ENCODE assay signal across 1 cellular context in the genomic region with DNA sequence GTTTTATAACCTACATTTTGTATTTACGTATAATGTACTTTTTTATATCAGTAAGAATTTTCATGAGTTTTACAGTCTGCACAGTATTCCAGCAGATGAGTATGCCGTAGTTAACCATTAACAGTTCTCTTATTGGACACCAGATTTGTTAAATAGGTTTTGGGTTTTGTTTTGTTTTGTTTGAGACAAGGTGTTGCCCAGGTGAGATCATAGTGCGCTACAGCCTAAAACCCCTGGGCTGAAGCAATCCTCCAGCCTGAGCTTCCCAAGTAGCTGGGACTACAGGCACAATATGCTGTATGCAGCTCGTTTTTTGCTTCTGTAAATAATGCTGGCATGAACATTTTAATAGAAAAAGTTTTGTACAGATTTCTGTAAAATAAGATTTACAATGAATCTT.
A peak's percentile ranks its signal among the peaks of the same experiment; 100 is the strongest.
TF ChIP-seq lines count a peak whose summit lies in the region.

No MANE protein-coding gene starts in this region.

TF ChIP-seq in HepG2, 621 proteins besides CTCF, POLR2A, EP300 and RAD21 (continued from another document and continues in another):
- TF ChIP-seq ZNF251 (CRISPR knock-in tag; IDR thresholded peaks at IDR 0.05) (no peak), SP1 (IDR thresholded peaks at IDR 0.05) (no peak), SP1 (CRISPR knock-in tag; IDR thresholded peaks at IDR 0.05) (no peak), MTA3 (CRISPR knock-in tag; IDR thresholded peaks at IDR 0.05) (no peak), ZNF17 (CRISPR knock-in tag; IDR thresholded peaks at IDR 0.05) (no peak), SMARCC2 (IDR thresholded peaks at IDR 0.05) (no peak), HNF1A (IDR thresholded peaks at IDR 0.05; ENCODE audit: low read depth) (peak; percentile 55; the same call in 1 of the 2 replicates), HNF1A (CRISPR knock-in tag; IDR thresholded peaks at IDR 0.05; ENCODE audit: borderline replicate concordance) (peak; percentile 61; the same call in 1 of the 2 replicates), ZNF44 (CRISPR knock-in tag; IDR thresholded peaks at IDR 0.05) (no peak), SRY (CRISPR knock-in tag; IDR thresholded peaks at IDR 0.05) (no peak), CCDC6 (CRISPR knock-in tag; IDR thresholded peaks at IDR 0.05) (no peak), SOX5 (CRISPR knock-in tag; IDR thresholded peaks at IDR 0.05; ENCODE audit: borderline replicate concordance) (0 out of 2 replicates have a peak, but pooled peaks have one; percentile 34), LCORL (IDR thresholded peaks at IDR 0.05) (peak; percentile 72), LCORL (CRISPR knock-in tag; IDR thresholded peaks at IDR 0.05) (peak; percentile 52; the same call in 1 of the 2 replicates), ZNF839 (CRISPR knock-in tag; IDR thresholded peaks at IDR 0.05; ENCODE audit: borderline replicate concordance) (no peak), ZBTB3 (CRISPR knock-in tag; IDR thresholded peaks at IDR 0.05; ENCODE audit: borderline replicate concordance, low read depth) (no peak), FOSL2 (CRISPR knock-in tag; IDR thresholded peaks at IDR 0.05) (0 out of 2 replicates have a peak, but pooled peaks have one; percentile 15), ZNF501 (CRISPR knock-in tag; IDR thresholded peaks at IDR 0.05) (no peak), ZHX2 (IDR thresholded peaks at IDR 0.05; ENCODE audit: low read depth) (no peak), ZHX2 (CRISPR knock-in tag; IDR thresholded peaks at IDR 0.05; ENCODE audit: borderline replicate concordance) (no peak), SRSF9 (IDR thresholded peaks at IDR 0.05; ENCODE audit: borderline replicate concordance, insufficient read depth, low read depth, low read length, poor library complexity, severe bottlenecking) (no peak), SMAD1 (CRISPR knock-in tag; IDR thresholded peaks at IDR 0.05; ENCODE audit: borderline replicate concordance, low read depth) (no peak), ZNF883 (CRISPR knock-in tag; IDR thresholded peaks at IDR 0.05; ENCODE audit: not compliant biosample characterization) (no peak), ATM (IDR thresholded peaks at IDR 0.05; ENCODE audit: borderline replicate concordance) (no peak), ZNF672 (CRISPR knock-in tag; IDR thresholded peaks at IDR 0.05) (no peak), PRMT3 (CRISPR knock-in tag; IDR thresholded peaks at IDR 0.05; ENCODE audit: borderline replicate concordance, low read depth) (no peak), ZFP36L1 (CRISPR knock-in tag; IDR thresholded peaks at IDR 0.05) (no peak), ZNF460 (CRISPR knock-in tag; IDR thresholded peaks at IDR 0.05; ENCODE audit: borderline replicate concordance) (no peak), HCFC1 (IDR thresholded peaks at IDR 0.05; ENCODE audit: low read depth, low read length) (no peak), ZEB1 (IDR thresholded peaks at IDR 0.05; ENCODE audit: insufficient replicate concordance, low read depth) (peak; percentile 97), IRF2 (CRISPR knock-in tag; IDR thresholded peaks at IDR 0.05) (no peak), NRL (CRISPR knock-in tag; IDR thresholded peaks at IDR 0.05; ENCODE audit: borderline replicate concordance) (no peak), ETV6 (CRISPR knock-in tag; conservative IDR thresholded peaks at IDR 0.05) (no peak), CEBPB (IDR thresholded peaks at IDR 0.05; ENCODE audit: borderline replicate concordance, low read depth, low read length) (peak; percentile 51; the same call in 1 of the 2 replicates)
- TF ChIP-seq, protein P1, sequence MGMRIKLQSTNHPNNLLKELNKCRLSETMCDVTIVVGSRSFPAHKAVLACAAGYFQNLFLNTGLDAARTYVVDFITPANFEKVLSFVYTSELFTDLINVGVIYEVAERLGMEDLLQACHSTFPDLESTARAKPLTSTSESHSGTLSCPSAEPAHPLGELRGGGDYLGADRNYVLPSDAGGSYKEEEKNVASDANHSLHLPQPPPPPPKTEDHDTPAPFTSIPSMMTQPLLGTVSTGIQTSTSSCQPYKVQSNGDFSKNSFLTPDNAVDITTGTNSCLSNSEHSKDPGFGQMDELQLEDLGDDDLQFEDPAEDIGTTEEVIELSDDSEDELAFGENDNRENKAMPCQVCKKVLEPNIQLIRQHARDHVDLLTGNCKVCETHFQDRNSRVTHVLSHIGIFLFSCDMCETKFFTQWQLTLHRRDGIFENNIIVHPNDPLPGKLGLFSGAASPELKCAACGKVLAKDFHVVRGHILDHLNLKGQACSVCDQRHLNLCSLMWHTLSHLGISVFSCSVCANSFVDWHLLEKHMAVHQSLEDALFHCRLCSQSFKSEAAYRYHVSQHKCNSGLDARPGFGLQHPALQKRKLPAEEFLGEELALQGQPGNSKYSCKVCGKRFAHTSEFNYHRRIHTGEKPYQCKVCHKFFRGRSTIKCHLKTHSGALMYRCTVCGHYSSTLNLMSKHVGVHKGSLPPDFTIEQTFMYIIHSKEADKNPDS (CRISPR knock-in tag; IDR thresholded peaks at IDR 0.05): no peak
- TF ChIP-seq, protein P2, sequence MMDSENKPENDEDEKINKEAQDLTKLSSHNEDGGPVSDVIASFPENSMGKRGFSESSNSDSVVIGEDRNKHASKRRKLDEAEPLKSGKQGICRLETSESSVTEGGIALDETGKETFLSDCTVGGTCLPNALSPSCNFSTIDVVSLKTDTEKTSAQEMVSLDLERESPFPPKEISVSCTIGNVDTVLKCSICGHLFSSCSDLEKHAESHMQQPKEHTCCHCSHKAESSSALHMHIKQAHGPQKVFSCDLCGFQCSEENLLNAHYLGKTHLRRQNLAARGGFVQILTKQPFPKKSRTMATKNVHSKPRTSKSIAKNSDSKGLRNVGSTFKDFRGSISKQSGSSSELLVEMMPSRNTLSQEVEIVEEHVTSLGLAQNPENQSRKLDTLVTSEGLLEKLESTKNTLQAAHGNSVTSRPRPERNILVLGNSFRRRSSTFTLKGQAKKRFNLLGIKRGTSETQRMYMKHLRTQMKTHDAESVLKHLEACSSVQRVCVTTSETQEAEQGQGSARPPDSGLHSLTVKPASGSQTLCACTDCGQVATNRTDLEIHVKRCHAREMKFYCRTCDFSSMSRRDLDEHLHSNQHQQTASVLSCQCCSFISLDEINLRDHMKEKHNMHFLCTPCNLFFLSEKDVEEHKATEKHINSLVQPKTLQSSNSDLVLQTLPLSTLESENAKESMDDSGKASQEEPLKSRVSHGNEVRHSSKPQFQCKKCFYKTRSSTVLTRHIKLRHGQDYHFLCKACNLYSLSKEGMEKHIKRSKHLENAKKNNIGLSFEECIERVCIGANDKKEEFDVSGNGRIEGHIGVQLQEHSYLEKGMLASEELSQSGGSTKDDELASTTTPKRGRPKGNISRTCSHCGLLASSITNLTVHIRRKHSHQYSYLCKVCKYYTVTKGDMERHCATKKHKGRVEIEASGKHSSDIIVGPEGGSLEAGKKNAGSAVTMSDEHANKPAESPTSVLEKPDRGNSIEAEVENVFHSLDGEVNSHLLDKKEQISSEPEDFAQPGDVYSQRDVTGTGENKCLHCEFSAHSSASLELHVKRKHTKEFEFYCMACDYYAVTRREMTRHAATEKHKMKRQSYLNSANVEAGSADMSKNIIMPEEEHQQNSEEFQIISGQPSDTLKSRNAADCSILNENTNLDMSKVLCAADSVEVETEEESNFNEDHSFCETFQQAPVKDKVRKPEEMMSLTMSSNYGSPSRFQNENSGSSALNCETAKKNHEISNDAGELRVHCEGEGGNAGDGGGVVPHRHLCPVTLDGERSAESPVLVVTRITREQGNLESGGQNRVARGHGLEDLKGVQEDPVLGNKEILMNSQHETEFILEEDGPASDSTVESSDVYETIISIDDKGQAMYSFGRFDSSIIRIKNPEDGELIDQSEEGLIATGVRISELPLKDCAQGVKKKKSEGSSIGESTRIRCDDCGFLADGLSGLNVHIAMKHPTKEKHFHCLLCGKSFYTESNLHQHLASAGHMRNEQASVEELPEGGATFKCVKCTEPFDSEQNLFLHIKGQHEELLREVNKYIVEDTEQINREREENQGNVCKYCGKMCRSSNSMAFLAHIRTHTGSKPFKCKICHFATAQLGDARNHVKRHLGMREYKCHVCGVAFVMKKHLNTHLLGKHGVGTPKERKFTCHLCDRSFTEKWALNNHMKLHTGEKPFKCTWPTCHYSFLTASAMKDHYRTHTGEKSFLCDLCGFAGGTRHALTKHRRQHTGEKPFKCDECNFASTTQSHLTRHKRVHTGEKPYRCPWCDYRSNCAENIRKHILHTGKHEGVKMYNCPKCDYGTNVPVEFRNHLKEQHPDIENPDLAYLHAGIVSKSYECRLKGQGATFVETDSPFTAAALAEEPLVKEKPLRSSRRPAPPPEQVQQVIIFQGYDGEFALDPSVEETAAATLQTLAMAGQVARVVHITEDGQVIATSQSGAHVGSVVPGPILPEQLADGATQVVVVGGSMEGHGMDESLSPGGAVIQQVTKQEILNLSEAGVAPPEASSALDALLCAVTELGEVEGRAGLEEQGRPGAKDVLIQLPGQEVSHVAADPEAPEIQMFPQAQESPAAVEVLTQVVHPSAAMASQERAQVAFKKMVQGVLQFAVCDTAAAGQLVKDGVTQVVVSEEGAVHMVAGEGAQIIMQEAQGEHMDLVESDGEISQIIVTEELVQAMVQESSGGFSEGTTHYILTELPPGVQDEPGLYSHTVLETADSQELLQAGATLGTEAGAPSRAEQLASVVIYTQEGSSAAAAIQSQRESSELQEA (CRISPR knock-in tag; IDR thresholded peaks at IDR 0.05; ENCODE audit: not compliant biosample characterization): no peak
- TF ChIP-seq, protein P3, sequence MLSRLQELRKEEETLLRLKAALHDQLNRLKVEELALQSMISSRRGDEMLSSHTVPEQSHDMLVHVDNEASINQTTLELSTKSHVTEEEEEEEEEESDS (CRISPR knock-in tag; IDR thresholded peaks at IDR 0.05; ENCODE audit: borderline replicate concordance): no peak
